8 cellular contexts compared by ENCODE assay signal in genomic region chr19:4062576-4063368, GRCh38. TPM values are rescaled to one million over a fixed set of nuclear protein-coding genes. Genes with fewer than 3 reads are reported as not detected.
DNase-seq lines count a peak whose midpoint lies in the region; ATAC-seq, FAIRE-seq and TF ChIP-seq lines count a peak whose summit lies in the region.

No MANE protein-coding gene starts in this region.

- intact Hi-C loops in HepG2 (cut with micrococcal nuclease; ENCODE audit: unreplicated experiment) (no loop called here), thyroid gland (cut with DNase I) (no loop called here)

- no peak for TF ChIP-seq EP300 in HepG2 (IDR thresholded peaks at IDR 0.05; ENCODE audit: low read depth in 2 of 2, low read length in 2 of 2)
- no peak for TF ChIP-seq EP300 in HepG2 (CRISPR knock-in tag; IDR thresholded peaks at IDR 0.05; ENCODE audit: borderline replicate concordance)

- FAIRE-seq in astrocyte (lab: Jason Lieb, UNC) (no peak), HepG2 (lab: Jason Lieb, UNC) (no peak)

- no TSS peak for BruUV-seq in HepG2 (replicated peaks; lab: Mats Ljungman, UMichigan)

- H3K36me3 Mint-ChIP-seq in activated T-cell treated with anti-CD3 and anti-CD28 coated beads, Interleukin-2, amount 50 U/mL, for 24 hours (ENCODE audit: low read depth), result peaks cover 32% of the 10 kb centered on the region
- H3K36me3 Mint-ChIP-seq in astrocyte (ENCODE audit: low read depth, unreplicated experiment), result no peaks in the 10 kb centered on the region

- H3K36me3 ChIP-seq in astrocyte (ENCODE audit: insufficient read depth, low read length) (no peaks in the 10 kb centered on the region), HepG2 (replicated peaks in 1 of 2; ENCODE audit: control insufficient read depth in 1 of 2, insufficient read depth in 2 of 2, low read length in 2 of 2) (peaks cover 5 to 15% of the 10 kb centered on the region in 2 experiments), thyroid gland (no peaks in the 10 kb centered on the region)

- H3K4me2 ChIP-seq in astrocyte (ENCODE audit: low read length) (peak overlapping the region; percentile 97), HepG2 (ENCODE audit: low read depth, low read length) (peak overlapping the region; percentile 85)

- peaks cover 42% of the 10 kb centered on the region for H3K4me1 ChIP-seq in astrocyte (ENCODE audit: insufficient read depth, low read length)
- H3K4me1 ChIP-seq in HepG2 (ENCODE audit: insufficient read depth, low read length), result peaks cover 61% of the 10 kb centered on the region
- H3K4me1 ChIP-seq in thyroid gland, result peaks cover 54 to 63% of the 10 kb centered on the region in 2 donors

- DNase-seq in activated T-cell treated with anti-CD3 and anti-CD28 coated beads, Interleukin-2, amount 50 U/mL, for 24 hours, result no peak
- DNase-seq in activated T-cell treated with anti-CD3 and anti-CD28 coated beads, Interleukin-2, amount 50 U/mL, for 48 hours, result no peak
- DNase-seq in astrocyte (ENCODE audit: low read depth), result no peak
- DNase-seq in HepG2 (ENCODE audit: low spot score), result no peak
- DNase-seq in thyroid gland, result no peak
- DNase-seq in GM13977 (ENCODE audit: low spot score), result no peak
- DNase-seq in NCI-H2171 (lab: John Stamatoyannopoulos, UW), result no peak

- peaks cover 68% of the 10 kb centered on the region for H4K20me1 ChIP-seq in astrocyte (ENCODE audit: insufficient read depth, low read length)
- H4K20me1 ChIP-seq in HepG2 (ENCODE audit: insufficient read depth, low read length), result peaks cover 49% of the 10 kb centered on the region

- CTCF ChIA-PET in HepG2 (lab: Yijun Ruan, JAX; ENCODE audit: low intra/inter-chr PET ratio, low total read pairs), result no interaction called here

- TF ChIP-seq POLR2A in HepG2 (IDR thresholded peaks at IDR 0.05; ENCODE audit: insufficient read depth in 1 of 2, low read depth in 2 of 2, low read length in 2 of 2) (0 out of 4 replicates have a peak, but pooled peaks have one; percentile 7 to 12), thyroid gland (IDR thresholded peaks at IDR 0.05) (no peak)

- no peak for TF ChIP-seq CTCF in astrocyte (IDR thresholded peaks at IDR 0.05; ENCODE audit: insufficient read depth, low read depth, low read length)
- TF ChIP-seq CTCF in HepG2 (CRISPR knock-in tag; IDR thresholded peaks at IDR 0.05), result no peak
- no peak for TF ChIP-seq CTCF in thyroid gland (IDR thresholded peaks at IDR 0.05)
- TF ChIP-seq CTCF in GM13977 (IDR thresholded peaks at IDR 0.05; ENCODE audit: extremely low read depth, insufficient read depth, missing control alignments), result no peak

- in situ Hi-C loops in HepG2 (cut with HindIII; ENCODE audit: extremely low pct_ligation_motif_present, low pct_unique_long_range_greater_than_20kb), result no loop called here
- in situ Hi-C loops in GM13977 (cut with MboI; ENCODE audit: low pct_unique_long_range_greater_than_20kb, low sequenced_read_pairs, unreplicated experiment), result no loop called here

- H3K4me1 Mint-ChIP-seq in activated T-cell treated with anti-CD3 and anti-CD28 coated beads, Interleukin-2, amount 50 U/mL, for 24 hours (ENCODE audit: low read depth), result peaks cover 46% of the 10 kb centered on the region
- H3K4me1 Mint-ChIP-seq in astrocyte (ENCODE audit: low read depth, unreplicated experiment), result peaks cover 7% of the 10 kb centered on the region

- peak overlapping the region; percentile 89 for H3K4me3 Mint-ChIP-seq in activated T-cell treated with anti-CD3 and anti-CD28 coated beads, Interleukin-2, amount 50 U/mL, for 24 hours
- peak overlapping the region; percentile 73 for H3K4me3 Mint-ChIP-seq in astrocyte (ENCODE audit: unreplicated experiment)

- peak overlapping the region; percentile 87 for H3K9ac ChIP-seq in astrocyte (ENCODE audit: low read length)
- H3K9ac ChIP-seq in HepG2 (ENCODE audit: insufficient read depth, low read depth, low read length), result peak overlapping the region; percentile 88; the same call in 1 of the 2 replicates

- no peak for TF ChIP-seq RAD21 in HepG2 (CRISPR knock-in tag; IDR thresholded peaks at IDR 0.05)

- ATAC-seq in HepG2, result no peak
- ATAC-seq in activated CD4-positive, CD25-positive, alpha-beta regulatory T cell treated with anti-CD3 and anti-CD28 coated beads, Interleukin-2, amount 50 U/mL, for 24 hours, result no peak

- H2AFZ ChIP-seq in astrocyte (ENCODE audit: low read depth, low read length) (no peak overlapping the region), HepG2 (ENCODE audit: low read length) (no peak overlapping the region)

- peaks cover 74% of the 10 kb centered on the region for H3K79me2 ChIP-seq in astrocyte (ENCODE audit: insufficient read depth, low read length)
- H3K79me2 ChIP-seq in HepG2 (ENCODE audit: insufficient read depth, low read length), result peaks cover 66% of the 10 kb centered on the region

- H3K27me3 Mint-ChIP-seq in activated T-cell treated with anti-CD3 and anti-CD28 coated beads, Interleukin-2, amount 50 U/mL, for 24 hours, result no peaks in the 10 kb centered on the region
- H3K27me3 Mint-ChIP-seq in astrocyte (ENCODE audit: low read depth, unreplicated experiment), result no peaks in the 10 kb centered on the region

- H3K27ac Mint-ChIP-seq in activated T-cell treated with anti-CD3 and anti-CD28 coated beads, Interleukin-2, amount 50 U/mL, for 24 hours, result peak overlapping the region; percentile 93
- H3K27ac Mint-ChIP-seq in astrocyte (ENCODE audit: unreplicated experiment), result peak overlapping the region; percentile 47

- H3K9me3 Mint-ChIP-seq in activated T-cell treated with anti-CD3 and anti-CD28 coated beads, Interleukin-2, amount 50 U/mL, for 24 hours, result no peaks in the 10 kb centered on the region
- H3K9me3 Mint-ChIP-seq in astrocyte (ENCODE audit: unreplicated experiment), result no peaks in the 10 kb centered on the region

- peak overlapping the region; percentile 70 for H3K4me3 ChIP-seq in astrocyte (ENCODE audit: insufficient read depth, low read depth, low read length)
- H3K4me3 ChIP-seq in HepG2 (replicated peaks in 1 of 3; ENCODE audit: insufficient read depth in 1 of 3, low read depth in 2 of 3, low read length in 3 of 3), result peak overlapping the region in 2 of 3 experiments; percentile 84 to 91; a peak in 5 of 6 replicates
- H3K4me3 ChIP-seq in thyroid gland (replicated peaks in 1 of 3), result no peak overlapping the region

- no peaks in the 10 kb centered on the region for H3K9me3 ChIP-seq in astrocyte (ENCODE audit: insufficient read depth, low read depth, low read length)
- H3K9me3 ChIP-seq in HepG2 (ENCODE audit: low read length), result no peaks in the 10 kb centered on the region
- no peaks in the 10 kb centered on the region for H3K9me3 ChIP-seq in thyroid gland

- H3K27me3 ChIP-seq in astrocyte (ENCODE audit: insufficient read depth, low read length) (no peaks in the 10 kb centered on the region), HepG2 (ENCODE audit: control insufficient read depth in 1 of 2, insufficient read depth in 2 of 2, low read length in 2 of 2) (no peaks in the 10 kb centered on the region), thyroid gland (no peaks in the 10 kb centered on the region)

- WGBS in HepG2 (ENCODE audit: low lambda C conversion rate), result 80% methylated on average over 4 of the region's 20 CpGs
- WGBS in thyroid gland, 2 donors, result 77 to 81% methylated on average over 6 to 9 of the region's 20 CpGs

- H3K27ac ChIP-seq in astrocyte (ENCODE audit: low read depth, low read length) (no peak overlapping the region), HepG2 (ENCODE audit: extremely low read length, insufficient read depth, low read length) (peak overlapping the region; percentile 85), thyroid gland (peak overlapping the region in 2 of 3 donors; percentile 98)

- POLR2A ChIA-PET in HepG2 (lab: Yijun Ruan, JAX), result interaction anchor here (1.1 to 2.0 kb wide), 3 partner anchors 11 to 79 kb away, joined by 4 to 8 read pairs (median 7); no protein-coding TSS in a partner anchor

RNA-seq across cellular contexts. Expression of gene ZBTB7A, which starts 3.9 kb away (rescaled TPM):
- total RNA-seq in astrocyte (24.3 and 26.9 TPM in 2 replicates), HepG2 (2016; rRNA removed; fragmentation: Illumina TruSeq; extraction: Trizol) (3.5 and 3.6 TPM in 2 replicates), thyroid gland (10 to 100 TPM; 45.3 to 85.3 (median 54.9) TPM)
- total RNA-seq in HepG2 (2016; cell fraction: cytosol; rRNA removed; fragmentation: Illumina TruSeq; extraction: Trizol; ENCODE audit: low read depth), result 1.8 TPM in 2 replicates
- 2.7 and 3.2 TPM in 2 replicates for total RNA-seq in HepG2 (2016; cell fraction: insoluble cytoplasmic fraction; rRNA removed; fragmentation: Illumina TruSeq; extraction: Trizol)
- total RNA-seq in HepG2 (2016; cell fraction: membrane; rRNA removed; fragmentation: Illumina TruSeq; extraction: Trizol), result 3.7 and 4.3 TPM in 2 replicates
- 3.0 and 3.1 TPM in 2 replicates for total RNA-seq in HepG2 (2016; cell fraction: nucleus; rRNA removed; fragmentation: Illumina TruSeq; extraction: Trizol)
- polyA plus RNA-seq in HepG2 (2011; rRNA removed), result 4.0 and 5.5 TPM in 2 replicates
- polyA plus RNA-seq in HepG2 (2011; cell fraction: cytosol; rRNA removed), result 2.9 and 4.8 TPM in 2 replicates
- polyA plus RNA-seq in HepG2 (2011; cell fraction: nucleus; rRNA removed), result 23.5 and 34.3 TPM in 2 replicates
- polyA plus RNA-seq in HepG2 (2012), result 4.7 and 6.0 TPM in 2 replicates
- 0.96 and 1.2 TPM in 2 replicates for polyA plus RNA-seq in HepG2 (2016; cell fraction: cytosol; fragmentation: Illumina TruSeq; extraction: Trizol; ENCODE audit: low read depth)
- polyA plus RNA-seq in HepG2 (2016; cell fraction: insoluble cytoplasmic fraction; fragmentation: Illumina TruSeq; extraction: Trizol; ENCODE audit: low read depth), result 4.5 and 4.8 TPM in 2 replicates
- polyA plus RNA-seq in HepG2 (2016; cell fraction: membrane; fragmentation: Illumina TruSeq; extraction: Trizol; ENCODE audit: low read depth), result 2.7 and 3.0 TPM in 2 replicates
- 9.7 and 9.9 TPM in 2 replicates for polyA plus RNA-seq in HepG2 (2016; cell fraction: nucleus; fragmentation: Illumina TruSeq; extraction: Trizol; ENCODE audit: insufficient read depth, low read depth)
- 4.3 and 12.1 TPM in 2 replicates for polyA minus RNA-seq in HepG2 (2011; rRNA and poly(A)+ RNA removed; ENCODE audit: low replicate concordance)
- polyA minus RNA-seq in HepG2 (2011; cell fraction: cytosol; rRNA and poly(A)+ RNA removed), result 9.4 and 10.5 TPM in 2 replicates
- 5.0 and 5.4 TPM in 2 replicates for polyA minus RNA-seq in HepG2 (2011; cell fraction: nucleus; rRNA and poly(A)+ RNA removed)

RNA-seq across cellular contexts. Expression of gene PIAS4, which starts 55.2 kb away (rescaled TPM):
- total RNA-seq in astrocyte (26.0 and 26.4 TPM in 2 replicates), HepG2 (2016; rRNA removed; fragmentation: Illumina TruSeq; extraction: Trizol) (20.1 and 22.4 TPM in 2 replicates), thyroid gland (10 to 100 TPM; 14.7 to 32.3 (median 16.0) TPM)
- total RNA-seq in HepG2 (2016; cell fraction: cytosol; rRNA removed; fragmentation: Illumina TruSeq; extraction: Trizol; ENCODE audit: low read depth), result 4.3 and 5.1 TPM in 2 replicates
- 16.7 and 23.3 TPM in 2 replicates for total RNA-seq in HepG2 (2016; cell fraction: insoluble cytoplasmic fraction; rRNA removed; fragmentation: Illumina TruSeq; extraction: Trizol)
- total RNA-seq in HepG2 (2016; cell fraction: membrane; rRNA removed; fragmentation: Illumina TruSeq; extraction: Trizol), result 9.8 and 11.2 TPM in 2 replicates
- total RNA-seq in HepG2 (2016; cell fraction: nucleus; rRNA removed; fragmentation: Illumina TruSeq; extraction: Trizol), result 9.7 and 15.2 TPM in 2 replicates
- polyA plus RNA-seq in HepG2 (2011; rRNA removed), result 8.7 and 9.0 TPM in 2 replicates
- polyA plus RNA-seq in HepG2 (2011; cell fraction: cytosol; rRNA removed), result 11.2 and 43.1 TPM in 2 replicates
- 22.4 and 27.4 TPM in 2 replicates for polyA plus RNA-seq in HepG2 (2011; cell fraction: nucleus; rRNA removed)
- polyA plus RNA-seq in HepG2 (2012), result 19.1 and 20.7 TPM in 2 replicates
- 3.3 and 3.5 TPM in 2 replicates for polyA plus RNA-seq in HepG2 (2016; cell fraction: cytosol; fragmentation: Illumina TruSeq; extraction: Trizol; ENCODE audit: low read depth)
- 18.2 and 33.3 TPM in 2 replicates for polyA plus RNA-seq in HepG2 (2016; cell fraction: insoluble cytoplasmic fraction; fragmentation: Illumina TruSeq; extraction: Trizol; ENCODE audit: low read depth)
- 5.6 and 5.9 TPM in 2 replicates for polyA plus RNA-seq in HepG2 (2016; cell fraction: membrane; fragmentation: Illumina TruSeq; extraction: Trizol; ENCODE audit: low read depth)
- polyA plus RNA-seq in HepG2 (2016; cell fraction: nucleus; fragmentation: Illumina TruSeq; extraction: Trizol; ENCODE audit: insufficient read depth, low read depth), result 36.3 and 39.1 TPM in 2 replicates
- 12.2 and 13.9 TPM in 2 replicates for polyA minus RNA-seq in HepG2 (2011; rRNA and poly(A)+ RNA removed; ENCODE audit: low replicate concordance)
- polyA minus RNA-seq in HepG2 (2011; cell fraction: cytosol; rRNA and poly(A)+ RNA removed), result 5.1 and 7.7 TPM in 2 replicates
- 14.5 and 15.1 TPM in 2 replicates for polyA minus RNA-seq in HepG2 (2011; cell fraction: nucleus; rRNA and poly(A)+ RNA removed)

Comparison
In these comparisons a context has a peak if more than half of its experiments do, and no peak if none do; other contexts are left out.
1. H3K4me3 ChIP-seq: peak in astrocyte (single experiment) and HepG2 (2 of 3); none in thyroid gland (0 of 3).
2. POLR2A ChIP-seq: peak in HepG2 (2 of 2); none in thyroid gland (0 of 2).